ENCODE assay signal across 14 cellular contexts in genomic region chr1:111654839-111655238, GRCh38. TPM values are rescaled to one million over a fixed set of nuclear protein-coding genes. Genes with fewer than 3 reads are reported as not detected.
A peak's percentile ranks its signal among the peaks of the same experiment; 100 is the strongest.
DNase-seq lines count a peak whose midpoint lies in the region; ATAC-seq and TF ChIP-seq lines count a peak whose summit lies in the region.
"Had no signal": no experiment of that assay in that cellular context is flagged by ENCODE, and none has a peak within 500 bp of the region (broad histone marks: within the 10 kb centered on the region; RNA-seq: fewer than 3 reads in every experiment).

No MANE protein-coding gene starts in this region.

- no peak overlapping the region for H3K27ac ChIP-seq in CD8-positive, alpha-beta memory T cell (ENCODE audit: low read depth, low read length)
- H3K27ac ChIP-seq in OCI-LY7 (ENCODE audit: low read depth, low read length, poor library complexity, severe bottlenecking) = no peak overlapping the region
- H3K27ac ChIP-seq in coronary artery = no peak overlapping the region
- H3K27ac ChIP-seq: BLaER1, hepatocyte had no signal

- H3K36me3 Mint-ChIP-seq in CD8-positive, alpha-beta memory T cell = peaks cover 0 to 21% (median 4%) of the 10 kb centered on the region in 3 donors
- peaks cover 26% of the 10 kb centered on the region for H3K36me3 Mint-ChIP-seq in activated T-helper 2 cell treated with anti-CD3 and anti-CD28 coated beads, Interferon-gamma antibody, Interleukin-2, Interleukin-4, amounts not matched to agents 10 μg/mL and 5 μg/mL and 100 μg/mL, durations not matched to agents 14 hours and 24 hours and 36 hours (ENCODE audit: low read depth)

- intact Hi-C loops in activated T-helper 2 cell treated with anti-CD3 and anti-CD28 coated beads, Interferon-gamma antibody, Interleukin-2, Interleukin-4, amounts not matched to agents 10 μg/mL and 5 μg/mL and 100 μg/mL, durations not matched to agents 14 hours and 24 hours and 36 hours (cut with micrococcal nuclease) = no loop called here
- intact Hi-C loops in OCI-LY7 (cut with micrococcal nuclease; ENCODE audit: unreplicated experiment) = loop anchor here (5.0 kb wide), 1 partner anchor 83 kb away; no protein-coding TSS in a partner anchor

- H3K4me1 ChIP-seq in CD8-positive, alpha-beta memory T cell (ENCODE audit: insufficient read depth, low read length) = peaks cover 64% of the 10 kb centered on the region
- H3K4me1 ChIP-seq in OCI-LY7 (ENCODE audit: insufficient read depth, low read length, poor library complexity, severe bottlenecking) = peaks cover 4% of the 10 kb centered on the region

- H3K9me2 ChIP-seq in OCI-LY7 (ENCODE audit: insufficient read depth, low read length) = no peaks in the 10 kb centered on the region

- TF ChIP-seq CTCF in OCI-LY7 (conservative IDR thresholded peaks at IDR 0.05; ENCODE audit: low read length) (no peak), coronary artery (IDR thresholded peaks at IDR 0.05) (no peak)

- H4K20me1 ChIP-seq in OCI-LY7 (ENCODE audit: insufficient read depth, low read length) = peaks cover 3% of the 10 kb centered on the region; the same call in 1 of the 2 replicates

- H3K4me3 ChIP-seq in CD8-positive, alpha-beta memory T cell (ENCODE audit: low read length) = no peak overlapping the region
- no peak overlapping the region for H3K4me3 ChIP-seq in OCI-LY7 (ENCODE audit: low read depth, low read length, poor library complexity, severe bottlenecking)
- H3K4me3 ChIP-seq in coronary artery = no peak overlapping the region
- no peak overlapping the region for H3K4me3 ChIP-seq in H7 (ENCODE audit: insufficient read depth, low read depth, low read length)
- H3K4me3 ChIP-seq: BLaER1, hepatocyte, lung had no signal

- H2AFZ ChIP-seq in OCI-LY7 (ENCODE audit: low read length) = no peak overlapping the region
- H2AFZ ChIP-seq: hepatocyte had no signal

- H3K4me2 ChIP-seq in OCI-LY7 (ENCODE audit: low read length) = no peak overlapping the region
- H3K4me2 ChIP-seq: BLaER1, hepatocyte had no signal

- H3K27ac Mint-ChIP-seq in CD8-positive, alpha-beta memory T cell = peak overlapping the region in 6 of 8 donors; percentile 27 to 80 (median 59)
- H3K27ac Mint-ChIP-seq in activated T-helper 2 cell treated with anti-CD3 and anti-CD28 coated beads, Interferon-gamma antibody, Interleukin-2, Interleukin-4, amounts not matched to agents 10 μg/mL and 5 μg/mL and 100 μg/mL, durations not matched to agents 14 hours and 24 hours and 36 hours = peak overlapping the region; percentile 25

- no peak for DNase-seq in CD8-positive, alpha-beta memory T cell
- DNase-seq in activated T-helper 2 cell treated with anti-CD3 and anti-CD28 coated beads, Interferon-gamma antibody, Interleukin-2, Interleukin-4, amounts not matched to agents 10 μg/mL and 5 μg/mL and 100 μg/mL, durations not matched to agents 14 hours and 24 hours and 36 hours (ENCODE audit: low spot score) = no peak
- DNase-seq in OCI-LY7 (ENCODE audit: low spot score) (no peak), coronary artery (ENCODE audit: low spot score) (no peak), H7 (no peak)
- DNase-seq: GF-D8, NCI-H774, SIG-M5 had no signal

- no peaks in the 10 kb centered on the region for H3K9me3 ChIP-seq in CD8-positive, alpha-beta memory T cell (ENCODE audit: low read length)
- H3K9me3 ChIP-seq in OCI-LY7 (ENCODE audit: low read length) = no peaks in the 10 kb centered on the region
- H3K9me3 ChIP-seq: BLaER1 had no signal

- H3K36me3 ChIP-seq in CD8-positive, alpha-beta memory T cell (ENCODE audit: insufficient read depth, low read length) = no peaks in the 10 kb centered on the region
- H3K36me3 ChIP-seq in OCI-LY7 (ENCODE audit: insufficient read depth, low read length) (peaks cover 9% of the 10 kb centered on the region), H7 (replicated peaks; ENCODE audit: control insufficient read depth, insufficient read depth, low read length) (no peaks in the 10 kb centered on the region)

- H3K4me3 Mint-ChIP-seq in CD8-positive, alpha-beta memory T cell = peak overlapping the region in 3 of 7 donors; percentile 10 to 46 (median 11)
- H3K4me3 Mint-ChIP-seq in activated T-helper 2 cell treated with anti-CD3 and anti-CD28 coated beads, Interferon-gamma antibody, Interleukin-2, Interleukin-4, amounts not matched to agents 10 μg/mL and 5 μg/mL and 100 μg/mL, durations not matched to agents 14 hours and 24 hours and 36 hours (ENCODE audit: low read depth) = no peak overlapping the region

- no TSS peak for BruUV-seq in OCI-LY7 (replicated peaks; lab: Mats Ljungman, UMichigan)

- no peaks in the 10 kb centered on the region for H3K9me3 Mint-ChIP-seq in CD8-positive, alpha-beta memory T cell
- H3K9me3 Mint-ChIP-seq in activated T-helper 2 cell treated with anti-CD3 and anti-CD28 coated beads, Interferon-gamma antibody, Interleukin-2, Interleukin-4, amounts not matched to agents 10 μg/mL and 5 μg/mL and 100 μg/mL, durations not matched to agents 14 hours and 24 hours and 36 hours = no peaks in the 10 kb centered on the region

- no peaks in the 10 kb centered on the region for H3K27me3 ChIP-seq in CD8-positive, alpha-beta memory T cell (ENCODE audit: insufficient read depth, low read length, poor library complexity, severe bottlenecking)
- H3K27me3 ChIP-seq in H7 (ENCODE audit: control insufficient read depth, insufficient read depth, low read length) = no peaks in the 10 kb centered on the region
- H3K27me3 ChIP-seq: BLaER1, hepatocyte had no signal

- peaks cover 49 to 72% (median 71%) of the 10 kb centered on the region in 3 donors for H3K4me1 Mint-ChIP-seq in CD8-positive, alpha-beta memory T cell
- peaks cover 40% of the 10 kb centered on the region for H3K4me1 Mint-ChIP-seq in activated T-helper 2 cell treated with anti-CD3 and anti-CD28 coated beads, Interferon-gamma antibody, Interleukin-2, Interleukin-4, amounts not matched to agents 10 μg/mL and 5 μg/mL and 100 μg/mL, durations not matched to agents 14 hours and 24 hours and 36 hours (ENCODE audit: low read depth)

- peak; percentile 68 for ATAC-seq in GM18870 (IDR thresholded peaks at IDR 0.05; ENCODE audit: unreplicated experiment)
- peak; percentile 64 for ATAC-seq in HG02885 (IDR thresholded peaks at IDR 0.05; ENCODE audit: poor library complexity, unreplicated experiment)
- no peak for ATAC-seq in GM18873 (IDR thresholded peaks at IDR 0.05; ENCODE audit: low FRiP score, unreplicated experiment)

- CTCF ChIA-PET in CD8-positive, alpha-beta memory T cell (lab: Charles Lee) = interaction anchor here (0.8 to 1.6 kb wide), 3 partner anchors 59 to 147 kb away, joined by 3 to 8 read pairs (median 3); no protein-coding TSS in a partner anchor
- CTCF ChIA-PET in OCI-LY7 (lab: Charles Lee; ENCODE audit: unreplicated experiment) = no interaction called here

- H3K27me3 Mint-ChIP-seq in CD8-positive, alpha-beta memory T cell = no peaks in the 10 kb centered on the region
- no peaks in the 10 kb centered on the region for H3K27me3 Mint-ChIP-seq in activated T-helper 2 cell treated with anti-CD3 and anti-CD28 coated beads, Interferon-gamma antibody, Interleukin-2, Interleukin-4, amounts not matched to agents 10 μg/mL and 5 μg/mL and 100 μg/mL, durations not matched to agents 14 hours and 24 hours and 36 hours (ENCODE audit: low read depth)

- POLR2A ChIA-PET in CD8-positive, alpha-beta memory T cell (lab: Charles Lee) = interaction anchor here (0.6 kb wide), 1 partner anchor 180 kb away, joined by 3 read pairs; no protein-coding TSS in a partner anchor
- POLR2A ChIA-PET in OCI-LY7 (lab: Charles Lee) = interaction anchor here (0.8 to 1.2 kb wide), 3 partner anchors 9 to 169 kb away, joined by 3 to 4 read pairs (median 3); no protein-coding TSS in a partner anchor

- peaks cover 87% of the 10 kb centered on the region for H3K79me2 ChIP-seq in OCI-LY7 (ENCODE audit: insufficient read depth, low read depth, low read length)

RNA-seq across cellular contexts. Expression of gene RAP1A, which starts 35.2 kb away (rescaled TPM):
- 100 to 1,000 TPM; 252 to 256 TPM for total RNA-seq in CD8-positive, alpha-beta memory T cell
- 60.8 TPM for polyA plus RNA-seq in CD8-positive, alpha-beta memory T cell
- total RNA-seq in activated T-helper 2 cell treated with anti-CD3 and anti-CD28 coated beads, Interferon-gamma antibody, Interleukin-2, Interleukin-4, amounts not matched to agents 10 μg/mL and 5 μg/mL and 100 μg/mL, durations not matched to agents 14 hours and 24 hours and 36 hours = 219 TPM in 2 replicates
- 8.5 and 10.4 TPM in 2 replicates for total RNA-seq in OCI-LY7 (2014; rRNA removed; shearing (Covaris generic))
- total RNA-seq in OCI-LY7 (2022) = 72.0 and 86.3 TPM in 2 replicates
- total RNA-seq in H7 (2014; rRNA removed; shearing (Covaris generic)) = 20.6 and 22.7 TPM in 2 replicates
